Comparison of ENCODE assay signal across 18 cellular contexts in the genomic region with DNA sequence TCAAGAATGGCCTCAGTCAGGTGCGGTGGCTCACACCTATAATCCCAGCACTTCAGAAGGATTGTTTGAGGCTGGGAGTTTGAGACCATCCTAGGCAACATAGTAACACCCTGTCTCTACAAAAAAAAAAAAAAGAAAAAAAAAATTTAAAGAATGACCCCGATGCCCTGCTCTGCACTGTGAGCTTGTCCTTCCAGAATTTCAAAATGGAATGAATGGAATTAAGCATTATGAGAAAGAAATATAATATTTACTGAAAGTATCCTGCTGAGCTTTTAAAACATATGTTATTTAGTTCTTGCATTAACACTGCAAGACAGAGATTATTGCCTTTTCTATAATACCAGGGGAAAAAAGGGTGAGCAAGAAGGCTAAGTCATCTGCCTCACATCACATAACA. TPM values are rescaled to one million over a fixed set of nuclear protein-coding genes. Genes with fewer than 3 reads are reported as not detected.
DNase-seq lines count a peak whose midpoint lies in the region; ATAC-seq and TF ChIP-seq lines count a peak whose summit lies in the region.
"Had no signal": no experiment of that assay in that cellular context is flagged by ENCODE, and none has a peak within 500 bp of the region (broad histone marks: within the 10 kb centered on the region; RNA-seq: fewer than 3 reads in every experiment).

No MANE protein-coding gene starts in this region.

- no peak for TF ChIP-seq CTCF in chondrocyte (IDR thresholded peaks at IDR 0.05)
- TF ChIP-seq CTCF in nephron (IDR thresholded peaks at IDR 0.05; ENCODE audit: unreplicated experiment in 3 of 3) = no peak
- TF ChIP-seq CTCF in thoracic aorta (IDR thresholded peaks at IDR 0.05) = no peak

- H3K4me3 Mint-ChIP-seq in chondrocyte (ENCODE audit: unreplicated experiment) (no peak overlapping the region), nephron (no peak overlapping the region)
- H3K4me3 Mint-ChIP-seq: CD4-positive, alpha-beta memory T cell had no signal

- H3K9ac ChIP-seq in SK-N-MC (ENCODE audit: insufficient read length) = peak overlapping the region; percentile 26

- H3K27me3 Mint-ChIP-seq in chondrocyte (ENCODE audit: low read depth) (no peaks in the 10 kb centered on the region), nephron (ENCODE audit: low read depth) (peaks cover 4% of the 10 kb centered on the region)

- H3K27ac Mint-ChIP-seq in chondrocyte (ENCODE audit: unreplicated experiment) = peak overlapping the region; percentile 50
- peak overlapping the region in 2 of 3 experiments; percentile 67 to 87 for H3K27ac Mint-ChIP-seq in nephron
- H3K27ac Mint-ChIP-seq: CD4-positive, alpha-beta memory T cell had no signal

- H3K36me3 ChIP-seq in SK-N-MC (ENCODE audit: insufficient read depth, low read length) (no peaks in the 10 kb centered on the region), thoracic aorta (no peaks in the 10 kb centered on the region)
- H3K36me3 ChIP-seq: BE2C, MG63, Peyer's patch had no signal

- H3K4me3 ChIP-seq in SK-N-MC (no peak overlapping the region), thoracic aorta (no peak overlapping the region)
- H3K4me3 ChIP-seq: MG63, Peyer's patch had no signal

- H3K36me3 Mint-ChIP-seq in chondrocyte (ENCODE audit: low read depth) (no peaks in the 10 kb centered on the region), nephron (ENCODE audit: low read depth) (no peaks in the 10 kb centered on the region)
- H3K36me3 Mint-ChIP-seq: CD4-positive, alpha-beta memory T cell had no signal

- no peaks in the 10 kb centered on the region for H3K9me3 ChIP-seq in SK-N-MC (ENCODE audit: low read depth, low read length)
- H3K9me3 ChIP-seq in thoracic aorta = no peaks in the 10 kb centered on the region
- H3K9me3 ChIP-seq: BE2C, MG63, Peyer's patch had no signal

- H3K27ac ChIP-seq in SK-N-MC (no peak overlapping the region), thoracic aorta (peak overlapping the region; percentile 22 to 26)

- peaks cover 58% of the 10 kb centered on the region for H3K4me1 Mint-ChIP-seq in chondrocyte (ENCODE audit: low read depth)
- peaks cover 23% of the 10 kb centered on the region for H3K4me1 Mint-ChIP-seq in nephron
- H3K4me1 Mint-ChIP-seq: CD4-positive, alpha-beta memory T cell had no signal

- no peak for ATAC-seq in thoracic aorta (ENCODE audit: insufficient number of reproducible peaks, low FRiP score, low read depth)
- ATAC-seq in GM19035 (IDR thresholded peaks at IDR 0.05; ENCODE audit: unreplicated experiment) = no peak

- no peak for DNase-seq in SK-N-MC (ENCODE audit: low read depth, low spot score)
- no peak for DNase-seq in chondrocyte (ENCODE audit: low spot score)
- DNase-seq in thoracic aorta (ENCODE audit: low spot score) = no peak
- DNase-seq in NCI-H2196 treated with DMSO at 0.1 percent for 48 hours (lab: John Stamatoyannopoulos, UW; ENCODE audit: unreplicated experiment) = no peak
- no peak for DNase-seq in NCI-H2107 (lab: John Stamatoyannopoulos, UW)
- DNase-seq: CD4-positive, alpha-beta memory T cell; DND-41; GF-D8; NCI-H1105 treated with DMSO at 0.1 percent for 48 hours; NCI-H187 treated with DMSO at 0.1 percent for 48 hours; NCI-H2171; NCI-H524; SHP77 treated with DMSO at 0.1 percent for 48 hours had no signal

- H3K4me1 ChIP-seq in thoracic aorta (ENCODE audit: control insufficient read depth in 1 of 2, low read depth in 2 of 2) = peaks cover 11 to 20% of the 10 kb centered on the region in 2 donors
- H3K4me1 ChIP-seq: Peyer's patch had no signal

- H3K27me3 ChIP-seq in thoracic aorta (replicated peaks; ENCODE audit: insufficient read depth) = no peaks in the 10 kb centered on the region
- H3K27me3 ChIP-seq: BE2C, MG63, Peyer's patch had no signal

- H3K9me3 Mint-ChIP-seq in chondrocyte (ENCODE audit: low read depth) (no peaks in the 10 kb centered on the region), nephron (peaks cover 3% of the 10 kb centered on the region)

RNA-seq across cellular contexts. Expression of gene GAB1, which starts 42.0 kb away (rescaled TPM):
- total RNA-seq in chondrocyte (30.1 to 52.2 TPM (median 33.2 TPM) in 3 replicates), thoracic aorta (10 to 100 TPM; 48.3 to 77.3 TPM)
